Comparison of ENCODE assay signal across 13 cellular contexts in genomic region chr7:112448376-112448775, GRCh38. TPM values are rescaled to one million over a fixed set of nuclear protein-coding genes. Genes with fewer than 3 reads are reported as not detected.
A peak's percentile ranks its signal among the peaks of the same experiment; 100 is the strongest.
DNase-seq lines count a peak whose midpoint lies in the region; ATAC-seq and TF ChIP-seq lines count a peak whose summit lies in the region.
"Had no signal": no experiment of that assay in that cellular context is flagged by ENCODE, and none has a peak within 500 bp of the region (broad histone marks: within the 10 kb centered on the region; RNA-seq: fewer than 3 reads in every experiment).

No MANE protein-coding gene starts in this region.

- no peak for TF ChIP-seq EP300 in upper lobe of left lung (IDR thresholded peaks at IDR 0.05)

- H3K36me3 ChIP-seq in breast epithelium (no peaks in the 10 kb centered on the region), upper lobe of left lung (no peaks in the 10 kb centered on the region)
- H3K36me3 ChIP-seq: lower lobe of right lung had no signal

- H3K9me3 ChIP-seq in breast epithelium (no peaks in the 10 kb centered on the region), upper lobe of left lung (no peaks in the 10 kb centered on the region)
- H3K9me3 ChIP-seq: lower lobe of right lung had no signal

- H3K4me3 ChIP-seq in breast epithelium, result no peak overlapping the region
- H3K4me3 ChIP-seq in upper lobe of left lung, result no peak overlapping the region
- H3K4me3 ChIP-seq: lower lobe of right lung had no signal

- H3K27me3 ChIP-seq in breast epithelium (no peaks in the 10 kb centered on the region), upper lobe of left lung (no peaks in the 10 kb centered on the region)

- no peak for TF ChIP-seq POLR2A in breast epithelium (IDR thresholded peaks at IDR 0.05)
- TF ChIP-seq POLR2A in upper lobe of left lung (IDR thresholded peaks at IDR 0.05), result no peak

- H3K4me3 Mint-ChIP-seq in activated naive CD4-positive, alpha-beta T cell treated with anti-CD3 and anti-CD28 coated beads for 36 hours, result no peak overlapping the region
- peak overlapping the region; percentile 100 for H3K4me3 Mint-ChIP-seq in neural crest cell

- H3K27ac ChIP-seq in breast epithelium (peak overlapping the region; percentile 99), upper lobe of left lung (peak overlapping the region in 3 of 4 donors; percentile 5 to 97 (median 26))

- CTCF ChIA-PET in activated naive CD4-positive, alpha-beta T cell treated with anti-CD3 and anti-CD28 coated beads for 36 hours (lab: Charles Lee), result no interaction called here

- TF ChIP-seq CTCF in breast epithelium (IDR thresholded peaks at IDR 0.05), result no peak
- TF ChIP-seq CTCF in neural crest cell (conservative IDR thresholded peaks at IDR 0.05), result no peak
- no peak for TF ChIP-seq CTCF in upper lobe of left lung (IDR thresholded peaks at IDR 0.05)

- intact Hi-C loops in activated naive CD4-positive, alpha-beta T cell treated with anti-CD3 and anti-CD28 coated beads for 36 hours (cut with micrococcal nuclease), result no loop called here
- intact Hi-C loops in breast epithelium (cut with DNase I; ENCODE audit: low total_unique reads), result no loop called here

- peak overlapping the region; percentile 99 for H3K27ac Mint-ChIP-seq in activated naive CD4-positive, alpha-beta T cell treated with anti-CD3 and anti-CD28 coated beads for 36 hours
- H3K27ac Mint-ChIP-seq in neural crest cell (ENCODE audit: unreplicated experiment), result no peak overlapping the region

- WGBS in upper lobe of left lung, 2 donors, result 72 to 93% methylated on average over 2 of the region's 2 CpGs

- H3K4me1 Mint-ChIP-seq in activated naive CD4-positive, alpha-beta T cell treated with anti-CD3 and anti-CD28 coated beads for 36 hours (ENCODE audit: low read depth), result peaks cover 31% of the 10 kb centered on the region
- H3K4me1 Mint-ChIP-seq in neural crest cell, result peaks cover 34% of the 10 kb centered on the region

- H3K36me3 Mint-ChIP-seq in activated naive CD4-positive, alpha-beta T cell treated with anti-CD3 and anti-CD28 coated beads for 36 hours (ENCODE audit: low read depth), result peaks cover 4% of the 10 kb centered on the region
- H3K36me3 Mint-ChIP-seq in neural crest cell (ENCODE audit: low read depth), result no peaks in the 10 kb centered on the region

- H3K4me1 ChIP-seq in breast epithelium (no peaks in the 10 kb centered on the region), upper lobe of left lung (peaks cover 21 to 28% (median 22%) of the 10 kb centered on the region in 4 donors)

- H3K9me3 Mint-ChIP-seq in activated naive CD4-positive, alpha-beta T cell treated with anti-CD3 and anti-CD28 coated beads for 36 hours, result no peaks in the 10 kb centered on the region
- no peaks in the 10 kb centered on the region for H3K9me3 Mint-ChIP-seq in neural crest cell

- ATAC-seq in upper lobe of left lung (ENCODE audit: low FRiP score in 2 of 2) (no peak), GM19324 (IDR thresholded peaks at IDR 0.05; ENCODE audit: low FRiP score, unreplicated experiment) (no peak), HG03108 (IDR thresholded peaks at IDR 0.05; ENCODE audit: unreplicated experiment) (no peak)
- ATAC-seq: lower lobe of right lung had no signal

- H3K27me3 Mint-ChIP-seq in activated naive CD4-positive, alpha-beta T cell treated with anti-CD3 and anti-CD28 coated beads for 36 hours (ENCODE audit: low read depth), result no peaks in the 10 kb centered on the region
- no peaks in the 10 kb centered on the region for H3K27me3 Mint-ChIP-seq in neural crest cell (ENCODE audit: low read depth)

- DNase-seq in activated naive CD4-positive, alpha-beta T cell treated with anti-CD3 and anti-CD28 coated beads for 36 hours, result no peak
- no peak for DNase-seq in activated naive CD4-positive, alpha-beta T cell treated with Interleukin-2 at 50 U/mL for 16 hours
- no peak for DNase-seq in breast epithelium (ENCODE audit: low spot score in 2 of 2)
- DNase-seq in neural crest cell (ENCODE audit: low read depth, low spot score), result no peak
- DNase-seq in upper lobe of left lung, result no peak
- DNase-seq in HCEC 1CT, result no peak
- DNase-seq: anterior cingulate cortex, Kasumi-1, lower lobe of right lung, NCI-H2107, SW 1271 had no signal

RNA-seq across cellular contexts. Expression of gene IFRD1, which starts 1.9 kb away (rescaled TPM):
- total RNA-seq in activated naive CD4-positive, alpha-beta T cell treated with anti-CD3 and anti-CD28 coated beads for 36 hours, result 10 to 100 TPM; 47.3 to 50.5 TPM
- total RNA-seq in breast epithelium (100 to 1,000 TPM in 1 of 3 donors, 10 to 100 TPM in 2; 82.7 to 146 (median 91.8) TPM), neural crest cell (76.6 and 78.7 TPM in 2 replicates), upper lobe of left lung (10 to 100 TPM; 28.8 to 95.3 (median 49.2) TPM)

RNA-seq across cellular contexts. Expression of gene LSMEM1, which starts 32.4 kb away (rescaled TPM):
- under 1 TPM; 0.81 to 0.88 TPM for total RNA-seq in activated naive CD4-positive, alpha-beta T cell treated with anti-CD3 and anti-CD28 coated beads for 36 hours
- total RNA-seq in breast epithelium (1 to 10 TPM; 2.3 to 3.6 (median 2.9) TPM), neural crest cell (0.61 and 0.72 TPM in 2 replicates), upper lobe of left lung (10 to 100 TPM in 2 of 6 donors, 1 to 10 TPM in 4; 1.5 to 17.8 (median 2.3) TPM)
